ENCODE assay signal across 11 cellular contexts in the genomic region with DNA sequence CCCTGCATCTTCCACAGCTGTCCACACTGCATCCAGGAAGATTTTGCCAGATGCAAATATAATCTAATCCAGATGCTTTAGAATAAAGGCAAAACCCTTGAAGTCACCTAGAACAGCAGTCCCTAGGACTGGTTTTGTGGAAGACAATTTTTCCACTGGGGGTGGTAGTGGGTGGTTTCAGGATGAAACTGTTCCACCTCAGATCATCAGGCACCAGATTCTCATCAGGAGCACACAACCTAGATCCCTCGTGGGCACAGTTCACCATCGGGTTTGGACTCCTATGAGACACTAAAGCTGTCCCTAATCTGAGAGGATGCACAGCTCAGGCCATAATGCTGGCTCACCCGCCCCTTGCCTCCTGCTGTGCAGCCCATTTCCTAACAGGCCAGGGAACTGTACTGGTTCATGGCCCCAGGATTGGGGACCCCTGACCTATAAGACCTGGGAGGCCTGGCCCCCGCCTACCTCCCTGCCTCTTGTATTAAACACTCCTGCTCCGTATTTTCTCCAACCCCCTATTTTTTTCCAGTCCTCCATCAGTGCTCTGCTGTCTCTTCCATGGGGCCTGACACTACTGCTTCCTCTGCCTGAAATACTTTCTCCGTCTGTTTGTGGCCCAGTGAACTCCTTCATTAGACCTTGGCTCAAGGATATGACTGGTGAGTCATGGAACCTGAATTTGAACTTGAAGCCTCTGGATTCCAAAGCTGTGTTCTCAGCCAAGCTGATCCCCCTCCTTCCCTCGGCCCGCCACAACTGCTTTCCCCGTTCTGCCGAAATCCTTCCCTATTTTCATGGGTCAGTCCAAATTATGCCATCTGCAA.
DNase-seq lines count a peak whose midpoint lies in the region; ATAC-seq and TF ChIP-seq lines count a peak whose summit lies in the region.
"Had no signal": no experiment of that assay in that cellular context is flagged by ENCODE, and none has a peak within 500 bp of the region (broad histone marks: within the 10 kb centered on the region; RNA-seq: fewer than 3 reads in every experiment).

No MANE protein-coding gene starts in this region.

- peak overlapping the region; percentile 66 for H3K27ac ChIP-seq in RWPE1

- CTCF ChIA-PET in RWPE1 (lab: Yijun Ruan, JAX) (interaction anchor here (0.7 kb wide), 1 partner anchor 136 kb away, joined by 6 read pairs; no protein-coding TSS in a partner anchor), GM10248 (lab: Yijun Ruan, JAX) (interaction anchor here (0.6 to 1.7 kb wide), 3 partner anchors 8 to 56 kb away, joined by 3 to 4 read pairs (median 3); no protein-coding TSS in a partner anchor)

- DNase-seq in Caki2 (ENCODE audit: low read depth) (peak; percentile 76), RWPE1 (ENCODE audit: low spot score) (peak; percentile 84), fibroblast of the conjunctiva (ENCODE audit: low read depth) (peak; percentile 82), pons (ENCODE audit: low spot score) (peak; percentile 12), NCI-H82 (lab: John Stamatoyannopoulos, UW) (no peak), GM10248 (ENCODE audit: extremely low spot score) (no peak), DMS79 treated with DMSO at 0.1 percent for 48 hours (lab: John Stamatoyannopoulos, UW) (no peak)
- DNase-seq: activated naive CD4-positive, alpha-beta T cell treated with anti-CD3 and anti-CD28 coated beads for 36 hours; NCI-H1092 treated with DMSO at 0.1 percent for 48 hours had no signal

- no peak for ATAC-seq in GM18907 (IDR thresholded peaks at IDR 0.05; ENCODE audit: unreplicated experiment)
- ATAC-seq: GM12878 had no signal

- in situ Hi-C loops in Caki2 (cut with HindIII; ENCODE audit: low pct_unique_long_range_greater_than_20kb, low sequenced_read_pairs), result no loop called here

- POLR2A ChIA-PET in RWPE1 (lab: Yijun Ruan, JAX; ENCODE audit: low non-redundant PET) (no interaction called here), GM10248 (lab: Yijun Ruan, JAX) (no interaction called here)

- TF ChIP-seq CTCF in RWPE1 (conservative IDR thresholded peaks at IDR 0.05; ENCODE audit: low read depth) (no peak), GM10248 (IDR thresholded peaks at IDR 0.05; ENCODE audit: control extremely low read depth, extremely low read depth, low read depth, missing control alignments) (no peak)

Comparison
In these comparisons a context has a peak if more than half of its experiments do, and no peak if none do; other contexts are left out.
1. DNase-seq: peak in Caki2 (single experiment), RWPE1 (single experiment), fibroblast of the conjunctiva (single experiment) and pons (single experiment); none in NCI-H82 (single experiment), GM10248 (single experiment) and DMS79 treated with DMSO at 0.1 percent for 48 hours (single experiment).